8 cellular contexts compared by ENCODE assay signal in genomic region chr15:70362911-70363310, GRCh38.
DNase-seq lines count a peak whose midpoint lies in the region; ATAC-seq and TF ChIP-seq lines count a peak whose summit lies in the region.

No MANE protein-coding gene starts in this region.

- DNase-seq in NCI-H69 (lab: John Stamatoyannopoulos, UW) (peak; percentile 52), omental fat pad (ENCODE audit: low spot score) (no peak), NCI-H774 (lab: John Stamatoyannopoulos, UW) (no peak), T1000 (lab: John Stamatoyannopoulos, UW) (no peak)
- no peak for DNase-seq in stimulated activated naive CD4-positive, alpha-beta T cell treated with Interleukin-2 at 50 U/mL for 16 hours (lab: John Stamatoyannopoulos, UW)

- TF ChIP-seq CTCF in GM12872 (IDR thresholded peaks at IDR 0.05; ENCODE audit: insufficient read depth, low read depth, low read length) (peak; percentile 65), omental fat pad (IDR thresholded peaks at IDR 0.05) (no peak)

- ATAC-seq in esophagus mucosa (peak; percentile 46), omental fat pad (ENCODE audit: low FRiP score) (peak; percentile 53), HG02798 (IDR thresholded peaks at IDR 0.05; ENCODE audit: poor library complexity, unreplicated experiment) (no peak)
